Comparison of ENCODE assay signal across 8 cellular contexts in genomic region chr16:88235691-88236090, GRCh38.
DNase-seq lines count a peak whose midpoint lies in the region; FAIRE-seq and TF ChIP-seq lines count a peak whose summit lies in the region.
"Not testable (repeated sequence)": the region's sequence is repeated elsewhere in the genome, so short reads cannot be mapped to it uniquely, and the experiment has no call there.

No MANE protein-coding gene starts in this region.

- H3K27ac ChIP-seq in PC-9 (peak overlapping the region; percentile 96), ascending aorta (peak overlapping the region; percentile 88 to 92), hepatocyte (peak overlapping the region; percentile 95), small intestine (ENCODE audit: low read depth in 1 of 2, low read length in 1 of 2) (peak overlapping the region; percentile 91 to 95), uterus (peak overlapping the region; percentile 90 to 92)

- H3F3A ChIP-seq in PC-9 (ENCODE audit: insufficient read depth, low read depth): peaks cover 13% of the 10 kb centered on the region

- H3K36me3 Mint-ChIP-seq in Caco-2 (ENCODE audit: insufficient read depth, unreplicated experiment): peaks cover 14% of the 10 kb centered on the region
- H3K36me3 Mint-ChIP-seq in neural crest cell (ENCODE audit: low read depth): not testable (repeated sequence)

- not testable (repeated sequence) for H3K27me3 Mint-ChIP-seq in Caco-2 (ENCODE audit: insufficient read depth, unreplicated experiment); neural crest cell (ENCODE audit: low read depth)

- not testable (repeated sequence) for H3K9me2 ChIP-seq in PC-9 (ENCODE audit: insufficient read depth); hepatocyte (replicated peaks; ENCODE audit: insufficient read depth)

- not testable (repeated sequence) for H3K4me3 ChIP-seq in Caco-2 (ENCODE audit: low read depth, low read length); PC-9; ascending aorta; choroid plexus epithelial cell (ENCODE audit: low read depth, low read length); hepatocyte; small intestine (ENCODE audit: low read depth in 1 of 2, low read length in 2 of 2); uterus

- peak overlapping the region; percentile 88 for H3K27ac Mint-ChIP-seq in Caco-2 (ENCODE audit: unreplicated experiment)
- H3K27ac Mint-ChIP-seq in neural crest cell (ENCODE audit: unreplicated experiment): peak overlapping the region; percentile 48

- peak overlapping the region; percentile 89 for H3K4me2 ChIP-seq in PC-9
- peak overlapping the region; percentile 0 for H3K4me2 ChIP-seq in hepatocyte

- peaks cover 12% of the 10 kb centered on the region for H3K79me2 ChIP-seq in PC-9 (ENCODE audit: low read depth)
- not testable (repeated sequence) for H3K79me2 ChIP-seq in hepatocyte

- H4K20me1 ChIP-seq in PC-9 (ENCODE audit: insufficient read depth); hepatocyte (ENCODE audit: insufficient read depth, poor library complexity, severe bottlenecking): not testable (repeated sequence)

- TF ChIP-seq POLR2A in uterus (IDR thresholded peaks at IDR 0.05): not testable (repeated sequence)

- TF ChIP-seq CTCF in Caco-2 (IDR thresholded peaks at IDR 0.05; ENCODE audit: insufficient read depth in 1 of 2, low read depth in 1 of 2, low read length in 1 of 2, severe bottlenecking in 1 of 2, unreplicated experiment in 1 of 2); PC-9 (conservative IDR thresholded peaks at IDR 0.05); ascending aorta (IDR thresholded peaks at IDR 0.05); choroid plexus epithelial cell (conservative IDR thresholded peaks at IDR 0.05; ENCODE audit: low read depth, low read length); hepatocyte (IDR thresholded peaks at IDR 0.05; ENCODE audit: poor library complexity); neural crest cell (conservative IDR thresholded peaks at IDR 0.05); uterus (IDR thresholded peaks at IDR 0.05): not testable (repeated sequence)

- peaks cover 18% of the 10 kb centered on the region for H3K4me1 Mint-ChIP-seq in Caco-2 (ENCODE audit: low read depth, unreplicated experiment)
- H3K4me1 Mint-ChIP-seq in neural crest cell: peaks cover 10% of the 10 kb centered on the region

- not testable (repeated sequence) for H3K36me3 ChIP-seq in Caco-2 (ENCODE audit: control insufficient read depth, insufficient read depth, low read length); PC-9 (ENCODE audit: low read depth); ascending aorta; hepatocyte (replicated peaks; ENCODE audit: insufficient read depth, low read depth); small intestine (ENCODE audit: control insufficient read depth in 2 of 2, insufficient read depth in 2 of 2, low read length in 2 of 2); uterus

- POLR2A ChIA-PET in Caco-2 (lab: Charles Lee): interaction anchor here (1.5 kb wide), 1 partner anchor 285 kb away, joined by 3 read pairs; the partner anchor contains the start of gene BANP
- POLR2A ChIA-PET in PC-9 (lab: Charles Lee; ENCODE audit: unreplicated experiment): not testable (repeated sequence)

- H3K27me3 ChIP-seq in Caco-2 (replicated peaks; ENCODE audit: control insufficient read depth, insufficient read depth, low read length); PC-9 (ENCODE audit: insufficient read depth, low read depth); ascending aorta; hepatocyte; small intestine (ENCODE audit: control insufficient read depth in 2 of 2, insufficient read depth in 2 of 2, low read length in 2 of 2); uterus: not testable (repeated sequence)

- 75% methylated on average over 6 of the region's 6 CpGs for WGBS in hepatocyte (ENCODE audit: low lambda C conversion rate, missing lambda C conversion rate)
- WGBS in small intestine, 3 donors: 11 to 66% (median 39%) methylated on average over 6 of the region's 6 CpGs

- intact Hi-C loops in Caco-2 (cut with micrococcal nuclease; ENCODE audit: unreplicated experiment); ascending aorta (cut with DNase I); uterus (cut with DNase I; ENCODE audit: low total_unique reads): not testable (repeated sequence)
- intact Hi-C loops in PC-9 (cut with micrococcal nuclease; ENCODE audit: unreplicated experiment): loop anchor here (1.0 to 2.0 kb wide), 3 partner anchors 71 to 153 kb away; no protein-coding TSS in a partner anchor

- CTCF ChIA-PET in Caco-2 (lab: Charles Lee); PC-9 (lab: Charles Lee): not testable (repeated sequence)

- not testable (repeated sequence) for H3K9me3 ChIP-seq in Caco-2; PC-9 (ENCODE audit: insufficient read depth, low read depth); ascending aorta; hepatocyte (ENCODE audit: low read depth); small intestine (ENCODE audit: control insufficient read depth, low read depth); uterus

- peak overlapping the region; percentile 50 for H3K4me3 Mint-ChIP-seq in Caco-2 (ENCODE audit: unreplicated experiment)
- H3K4me3 Mint-ChIP-seq in neural crest cell: not testable (repeated sequence)

- not testable (repeated sequence) for H2AFZ ChIP-seq in PC-9, hepatocyte

- H3K4me1 ChIP-seq in Caco-2 (peaks cover 23% of the 10 kb centered on the region), PC-9 (replicated peaks; ENCODE audit: insufficient read depth) (peaks cover 38% of the 10 kb centered on the region), ascending aorta (peaks cover 7 to 27% of the 10 kb centered on the region in 2 donors), hepatocyte (ENCODE audit: insufficient read depth) (peaks cover 33% of the 10 kb centered on the region)
- H3K4me1 ChIP-seq in small intestine (ENCODE audit: control insufficient read depth in 2 of 2, insufficient read depth in 1 of 2, low read depth in 1 of 2, low read length in 1 of 2); uterus: not testable (repeated sequence)

- not testable (repeated sequence) for FAIRE-seq in small intestine (lab: Jason Lieb, UNC)

- not testable (repeated sequence) for H3K9me3 Mint-ChIP-seq in Caco-2 (ENCODE audit: unreplicated experiment); neural crest cell

- DNase-seq in Caco-2: peak; percentile 80 to 93
- peak in 1 of 2 experiments; percentile 42 for DNase-seq in PC-9
- DNase-seq in ascending aorta (ENCODE audit: low spot score in 2 of 2); neural crest cell (ENCODE audit: low read depth, low spot score); uterus: not testable (repeated sequence)
- DNase-seq in choroid plexus epithelial cell (ENCODE audit: low read depth): peak; percentile 56
- DNase-seq in hepatocyte (ENCODE audit: low spot score): peak; percentile 67
- DNase-seq in small intestine: peak; percentile 92

- not testable (repeated sequence) for BruUV-seq in Caco-2 (replicated peaks; lab: Mats Ljungman, UMichigan); PC-9 (replicated peaks; lab: Mats Ljungman, UMichigan)
